Comparison of ENCODE assay signal across 1 cellular context in genomic region chr7:130350945-130351663, GRCh38.
TF ChIP-seq lines count a peak whose summit lies in the region.

No MANE protein-coding gene starts in this region.

TF ChIP-seq in HepG2, 621 proteins besides CTCF, POLR2A, EP300 and RAD21:
- TF ChIP-seq ZNF501 (CRISPR knock-in tag; IDR thresholded peaks at IDR 0.05) (0 out of 2 replicates have a peak, but pooled peaks have one; percentile 11), RELA (CRISPR knock-in tag; IDR thresholded peaks at IDR 0.05) (no peak), HNF4A (CRISPR knock-in tag; IDR thresholded peaks at IDR 0.05) (peak; percentile 53), NR2F1 (CRISPR knock-in tag; IDR thresholded peaks at IDR 0.05) (peak in 1 of 2 experiments; percentile 32; a peak in 2 of 4 replicates), ZNF274 (CRISPR knock-in tag; IDR thresholded peaks at IDR 0.05) (no peak), NR2F6 (IDR thresholded peaks at IDR 0.05) (peak; percentile 18; the same call in 1 of the 2 replicates), NR2F6 (CRISPR knock-in tag; IDR thresholded peaks at IDR 0.05) (no peak)
- TF ChIP-seq, protein P1, sequence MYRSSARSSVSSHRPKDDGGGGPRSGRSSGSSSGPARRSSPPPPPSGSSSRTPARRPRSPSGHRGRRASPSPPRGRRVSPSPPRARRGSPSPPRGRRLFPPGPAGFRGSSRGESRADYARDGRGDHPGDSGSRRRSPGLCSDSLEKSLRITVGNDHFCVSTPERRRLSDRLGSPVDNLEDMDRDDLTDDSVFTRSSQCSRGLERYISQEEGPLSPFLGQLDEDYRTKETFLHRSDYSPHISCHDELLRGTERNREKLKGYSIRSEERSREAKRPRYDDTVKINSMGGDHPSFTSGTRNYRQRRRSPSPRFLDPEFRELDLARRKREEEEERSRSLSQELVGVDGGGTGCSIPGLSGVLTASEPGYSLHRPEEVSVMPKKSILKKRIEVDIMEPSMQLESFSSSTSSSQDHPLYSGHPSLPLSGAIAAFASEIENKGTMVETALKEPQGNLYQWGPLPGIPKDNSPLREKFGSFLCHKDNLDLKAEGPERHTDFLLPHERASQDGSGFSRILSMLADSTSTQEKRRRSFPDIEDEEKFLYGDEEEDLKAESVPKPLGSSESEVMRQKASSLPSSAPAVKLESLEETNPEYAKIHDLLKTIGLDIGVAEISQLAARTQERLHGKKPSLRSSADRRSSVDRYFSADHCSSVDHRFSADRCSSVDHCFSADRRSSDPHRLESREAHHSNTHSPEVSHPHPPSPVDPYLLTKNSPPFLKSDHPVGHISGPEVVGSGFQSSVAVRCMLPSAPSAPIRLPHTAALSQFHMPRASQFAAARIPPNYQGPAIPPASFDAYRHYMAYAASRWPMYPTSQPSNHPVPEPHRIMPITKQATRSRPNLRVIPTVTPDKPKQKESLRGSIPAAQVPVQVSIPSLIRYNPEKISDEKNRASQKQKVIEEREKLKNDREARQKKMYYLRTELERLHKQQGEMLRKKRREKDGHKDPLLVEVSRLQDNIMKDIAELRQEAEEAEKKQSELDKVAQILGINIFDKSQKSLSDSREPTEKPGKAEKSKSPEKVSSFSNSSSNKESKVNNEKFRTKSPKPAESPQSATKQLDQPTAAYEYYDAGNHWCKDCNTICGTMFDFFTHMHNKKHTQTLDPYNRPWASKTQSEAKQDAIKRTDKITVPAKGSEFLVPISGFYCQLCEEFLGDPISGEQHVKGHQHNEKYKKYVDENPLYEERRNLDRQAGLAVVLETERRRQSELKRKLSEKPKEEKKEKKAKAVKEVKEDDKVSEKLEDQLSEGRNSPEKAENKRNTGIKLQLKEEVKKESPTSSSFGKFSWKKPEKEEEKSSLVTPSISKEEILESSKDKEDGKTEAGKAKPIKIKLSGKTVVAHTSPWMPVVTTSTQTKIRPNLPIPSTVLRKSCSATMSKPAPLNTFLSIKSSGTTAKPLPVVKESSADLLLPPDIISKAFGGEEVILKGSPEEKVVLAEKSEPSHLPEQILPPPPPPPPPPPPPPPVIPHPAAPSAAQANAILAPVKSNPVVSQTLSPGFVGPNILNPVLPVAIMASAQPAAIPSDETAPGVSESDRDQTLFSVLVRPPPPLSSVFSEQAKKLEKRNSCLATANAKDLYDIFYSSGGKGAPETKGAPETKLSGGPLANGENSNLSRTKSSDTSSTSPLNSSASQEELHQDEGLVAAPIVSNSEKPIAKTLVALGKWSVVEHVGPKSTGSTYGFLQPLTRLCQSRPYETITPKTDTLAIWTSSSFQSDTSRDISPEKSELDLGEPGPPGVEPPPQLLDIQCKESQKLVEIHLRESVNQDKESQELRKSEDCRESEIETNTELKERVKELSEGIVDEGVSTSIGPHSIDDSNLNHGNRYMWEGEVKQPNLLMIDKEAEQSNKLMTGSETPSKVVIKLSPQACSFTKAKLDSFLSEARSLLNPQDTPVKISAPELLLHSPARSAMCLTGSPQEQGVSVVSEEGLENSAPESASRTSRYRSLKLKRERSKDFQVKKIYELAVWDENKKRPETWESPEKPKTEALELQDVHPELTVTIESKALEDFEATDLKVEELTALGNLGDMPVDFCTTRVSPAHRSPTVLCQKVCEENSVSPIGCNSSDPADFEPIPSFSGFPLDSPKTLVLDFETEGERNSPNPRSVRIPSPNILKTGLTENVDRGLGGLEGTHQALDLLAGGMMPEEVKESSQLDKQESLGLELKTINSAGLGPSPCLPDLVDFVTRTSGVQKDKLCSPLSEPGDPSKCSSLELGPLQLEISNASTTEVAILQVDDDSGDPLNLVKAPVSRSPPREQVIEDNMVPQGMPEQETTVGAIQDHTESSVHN (CRISPR knock-in tag; IDR thresholded peaks at IDR 0.05) = no peak
- TF ChIP-seq, protein P2, sequence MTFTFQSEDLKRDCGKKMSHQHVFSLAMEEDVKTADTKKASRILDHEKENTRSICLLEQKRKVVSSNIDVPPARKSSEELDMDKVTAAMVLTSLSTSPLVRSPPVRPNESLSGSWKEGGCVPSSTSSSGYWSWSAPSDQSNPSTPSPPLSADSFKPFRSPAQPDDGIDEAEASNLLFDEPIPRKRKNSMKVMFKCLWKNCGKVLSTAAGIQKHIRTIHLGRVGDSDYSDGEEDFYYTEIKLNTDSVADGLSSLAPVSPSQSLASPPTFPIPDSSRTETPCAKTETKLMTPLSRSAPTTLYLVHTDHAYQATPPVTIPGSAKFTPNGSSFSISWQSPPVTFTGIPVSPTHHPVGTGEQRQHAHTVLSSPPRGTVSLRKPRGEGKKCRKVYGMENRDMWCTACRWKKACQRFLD (CRISPR knock-in tag; IDR thresholded peaks at IDR 0.05; ENCODE audit: borderline replicate concordance) = no peak
